Comparison of ENCODE assay signal across 8 cellular contexts in the genomic region with DNA sequence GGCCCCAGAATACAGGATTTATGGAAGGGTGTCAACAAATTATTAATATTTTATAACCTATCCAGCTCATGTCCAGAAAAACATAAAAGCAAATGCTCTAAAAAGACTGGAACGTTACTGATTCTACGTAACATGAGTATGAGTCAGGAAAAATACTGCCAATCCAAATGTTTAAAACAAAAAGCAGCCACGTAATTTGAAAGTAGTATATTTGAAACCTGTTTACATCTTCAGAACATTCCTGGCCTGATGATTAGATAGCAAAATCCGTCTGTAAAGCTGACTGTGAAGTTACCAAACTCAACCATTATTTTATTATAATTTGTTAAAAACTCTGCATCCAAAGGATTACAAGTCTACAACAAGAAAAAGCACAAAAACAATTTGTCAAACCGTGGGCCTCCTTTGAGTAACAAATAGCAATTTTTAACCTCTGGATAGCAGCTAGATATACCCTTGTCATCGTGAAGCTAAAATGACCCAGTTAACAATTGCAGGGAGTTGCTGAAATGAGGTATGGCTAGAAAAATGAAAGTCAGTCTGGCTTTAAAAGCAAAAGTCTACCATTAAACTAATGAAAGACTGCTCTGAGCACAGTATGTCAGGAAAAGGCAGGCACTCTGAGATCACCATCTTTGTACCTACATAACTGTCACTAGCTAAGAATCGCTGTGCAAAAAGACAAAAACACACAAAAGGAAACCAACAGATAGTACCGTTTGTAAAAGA. TPM values are rescaled to one million over a fixed set of nuclear protein-coding genes. Genes with fewer than 3 reads are reported as not detected.
A peak's percentile ranks its signal among the peaks of the same experiment; 100 is the strongest.
DNase-seq lines count a peak whose midpoint lies in the region; ATAC-seq, FAIRE-seq and TF ChIP-seq lines count a peak whose summit lies in the region.

No MANE protein-coding gene starts in this region.

- H3K27me3 Mint-ChIP-seq in activated T-cell treated with anti-CD3 and anti-CD28 coated beads, Interleukin-2, amount 50 U/mL, for 4 hours (ENCODE audit: low read depth), result no peaks in the 10 kb centered on the region
- H3K27me3 Mint-ChIP-seq in activated naive CD8-positive, alpha-beta T cell treated with anti-CD3 and anti-CD28 coated beads, Interleukin-2, amount 50 U/mL, for 24 hours, result peaks cover 2% of the 10 kb centered on the region

- intact Hi-C loops in tibial artery (cut with DNase I; ENCODE audit: low total_unique reads), result loop anchor here (10.0 kb wide), 1 partner anchor 1514 kb away; no protein-coding TSS in a partner anchor

- H3K27ac ChIP-seq in keratinocyte (ENCODE audit: control insufficient read depth, insufficient read depth, low read length) (peak overlapping the region; percentile 97), tibial artery (peak overlapping the region; percentile 95 to 97)

- TF ChIP-seq CTCF in keratinocyte (optimal IDR thresholded peaks at IDR 0.05 in 1 of 3, IDR thresholded peaks at IDR 0.05 in 1 of 3, conservative IDR thresholded peaks at IDR 0.05 in 1 of 3; ENCODE audit: extremely low read depth in 1 of 3, insufficient read depth in 2 of 3, low read length in 3 of 3), result no peak
- TF ChIP-seq CTCF in tibial artery (IDR thresholded peaks at IDR 0.05), result no peak

- H3K79me2 ChIP-seq in keratinocyte (ENCODE audit: control insufficient read depth, insufficient read depth, low read length), result peaks cover 94% of the 10 kb centered on the region

- FAIRE-seq in keratinocyte (lab: Jason Lieb, UNC), result peak; percentile 36

- H3K36me3 ChIP-seq in keratinocyte (ENCODE audit: control insufficient read depth in 2 of 2, extremely low read depth in 1 of 2, insufficient read depth in 2 of 2, low read length in 2 of 2) (peaks cover 0 to 13% of the 10 kb centered on the region in 2 experiments), tibial artery (peaks cover 0 to 8% (median 3%) of the 10 kb centered on the region in 3 donors)

- H3K4me2 ChIP-seq in keratinocyte (ENCODE audit: control insufficient read depth, extremely low read depth, insufficient read depth, low read depth, low read length), result peak overlapping the region; percentile 95

- no peak overlapping the region for H2AFZ ChIP-seq in keratinocyte (ENCODE audit: control insufficient read depth, low read length)

- ATAC-seq in activated T-cell treated with anti-CD3 and anti-CD28 coated beads, Interleukin-2, amount 50 U/mL, for 4 hours, result no peak
- no peak for ATAC-seq in activated naive CD8-positive, alpha-beta T cell treated with anti-CD3 and anti-CD28 coated beads, Interleukin-2, amount 50 U/mL, for 24 hours
- no peak for ATAC-seq in HG03175 (IDR thresholded peaks at IDR 0.05; ENCODE audit: unreplicated experiment)

- H3K4me1 ChIP-seq in keratinocyte (ENCODE audit: control insufficient read depth, extremely low read depth, insufficient read depth, low read length) (peaks cover 32% of the 10 kb centered on the region), tibial artery (peaks cover 0 to 65% (median 33%) of the 10 kb centered on the region in 4 donors)

- dilution Hi-C loops in keratinocyte (cut with MboI; ENCODE audit: extremely low pct_ligation_motif_present, low sequenced_read_pairs), result no loop called here

- peak overlapping the region; percentile 81 to 100 (median 98) for H3K4me3 ChIP-seq in keratinocyte (ENCODE audit: control insufficient read depth in 2 of 3, extremely low read depth in 1 of 3, insufficient read depth in 2 of 3, low read depth in 1 of 3, low read length in 3 of 3)
- peak overlapping the region; percentile 95 to 97 for H3K4me3 ChIP-seq in tibial artery

- peaks cover 4% of the 10 kb centered on the region for H4K20me1 ChIP-seq in keratinocyte (ENCODE audit: control insufficient read depth, extremely low read depth, insufficient read depth, low read length)

- H3K4me3 Mint-ChIP-seq in activated T-cell treated with anti-CD3 and anti-CD28 coated beads, Interleukin-2, amount 50 U/mL, for 4 hours, result peak overlapping the region; percentile 97
- peak overlapping the region; percentile 94 for H3K4me3 Mint-ChIP-seq in activated naive CD8-positive, alpha-beta T cell treated with anti-CD3 and anti-CD28 coated beads, Interleukin-2, amount 50 U/mL, for 24 hours

- H3K36me3 Mint-ChIP-seq in activated T-cell treated with anti-CD3 and anti-CD28 coated beads, Interleukin-2, amount 50 U/mL, for 4 hours (ENCODE audit: insufficient read depth), result peaks cover 19% of the 10 kb centered on the region
- H3K36me3 Mint-ChIP-seq in activated naive CD8-positive, alpha-beta T cell treated with anti-CD3 and anti-CD28 coated beads, Interleukin-2, amount 50 U/mL, for 24 hours (ENCODE audit: low read depth), result peaks cover 49% of the 10 kb centered on the region

- H3K27ac Mint-ChIP-seq in activated naive CD8-positive, alpha-beta T cell treated with anti-CD3 and anti-CD28 coated beads, Interleukin-2, amount 50 U/mL, for 24 hours, result peak overlapping the region; percentile 97

- DNase-seq in activated T-cell treated with anti-CD3 and anti-CD28 coated beads, Interleukin-2, amount 50 U/mL, for 4 hours, result no peak
- DNase-seq in activated T-cell treated with anti-CD3 and anti-CD28 coated beads, Interleukin-2, amount 50 U/mL, for 48 hours, result no peak
- no peak for DNase-seq in activated naive CD8-positive, alpha-beta T cell treated with anti-CD3 and anti-CD28 coated beads, Interleukin-2, amount 50 U/mL, for 24 hours
- DNase-seq in keratinocyte (ENCODE audit: low read depth, low spot score) (no peak), tibial artery (no peak), DMS 273 treated with DMSO at 0.1 percent for 48 hours (lab: John Stamatoyannopoulos, UW) (no peak)
- no peak for DNase-seq in stimulated activated CD4-positive, alpha-beta T cell treated with anti-CD3 and anti-CD28 coated beads, Interleukin-4, amount 100 ng/mL, for 4 hours

- no peaks in the 10 kb centered on the region for H3K9me3 ChIP-seq in keratinocyte (ENCODE audit: control insufficient read depth, low read depth, low read length)
- no peaks in the 10 kb centered on the region for H3K9me3 ChIP-seq in tibial artery

- peaks cover 83% of the 10 kb centered on the region for H3K4me1 Mint-ChIP-seq in activated T-cell treated with anti-CD3 and anti-CD28 coated beads, Interleukin-2, amount 50 U/mL, for 4 hours (ENCODE audit: low read depth)
- H3K4me1 Mint-ChIP-seq in activated naive CD8-positive, alpha-beta T cell treated with anti-CD3 and anti-CD28 coated beads, Interleukin-2, amount 50 U/mL, for 24 hours, result peaks cover 85% of the 10 kb centered on the region

- peak overlapping the region; percentile 97 for H3K9ac ChIP-seq in keratinocyte (ENCODE audit: control insufficient read depth, extremely low read depth, insufficient read depth, low read length)

- H3K9me1 ChIP-seq in keratinocyte (ENCODE audit: control insufficient read depth, extremely low read depth, insufficient read depth, low read length), result no peaks in the 10 kb centered on the region

- H3K27me3 ChIP-seq in keratinocyte (ENCODE audit: control insufficient read depth, extremely low read depth, insufficient read depth, low read length), result no peaks in the 10 kb centered on the region
- H3K27me3 ChIP-seq in tibial artery, result no peaks in the 10 kb centered on the region

- no peaks in the 10 kb centered on the region for H3K9me3 Mint-ChIP-seq in activated T-cell treated with anti-CD3 and anti-CD28 coated beads, Interleukin-2, amount 50 U/mL, for 4 hours
- H3K9me3 Mint-ChIP-seq in activated naive CD8-positive, alpha-beta T cell treated with anti-CD3 and anti-CD28 coated beads, Interleukin-2, amount 50 U/mL, for 24 hours, result no peaks in the 10 kb centered on the region

RNA-seq across cellular contexts. Expression of a gene that starts 1.2 kb away (rescaled TPM):
- total RNA-seq in activated T-cell treated with anti-CD3 and anti-CD28 coated beads, Interleukin-2, amount 50 U/mL, for 4 hours, result 100 to 1,000 TPM; 102 to 123 (median 108) TPM
- polyA plus RNA-seq in keratinocyte, result 39.0 to 50.9 TPM (median 46.8 TPM) in 3 replicates
- polyA plus RNA-seq in keratinocyte (2011; ENCODE audit: low read depth), result 258 TPM
- polyA plus RNA-seq in keratinocyte (2011; cell fraction: cytosol; rRNA removed), result 42.5 and 52.0 TPM in 2 replicates
- 293 and 341 TPM in 2 replicates for polyA plus RNA-seq in keratinocyte (2011; cell fraction: nucleus; rRNA removed)
- 65.9 and 239 TPM in 2 replicates for polyA plus RNA-seq in keratinocyte (2012; ENCODE audit: low replicate concordance)
- polyA minus RNA-seq in keratinocyte, result 105 to 290 TPM (median 154 TPM) in 3 replicates
- polyA minus RNA-seq in keratinocyte (2011; cell fraction: cytosol; rRNA and poly(A)+ RNA removed), result 65.8 TPM
- 323 and 474 TPM in 2 replicates for polyA minus RNA-seq in keratinocyte (2011; cell fraction: nucleus; rRNA and poly(A)+ RNA removed)

RNA-seq across cellular contexts. Expression of a gene that starts 42.5 kb away (rescaled TPM):
- total RNA-seq in activated T-cell treated with anti-CD3 and anti-CD28 coated beads, Interleukin-2, amount 50 U/mL, for 4 hours, result 10 to 100 TPM; 74.8 to 79.6 (median 77.0) TPM
- 17.1 to 48.5 TPM (median 28.6 TPM) in 3 replicates for polyA plus RNA-seq in keratinocyte
- 17.2 TPM for polyA plus RNA-seq in keratinocyte (2011; ENCODE audit: low read depth)
- polyA plus RNA-seq in keratinocyte (2011; cell fraction: cytosol; rRNA removed), result 10.7 and 15.0 TPM in 2 replicates
- 115 and 137 TPM in 2 replicates for polyA plus RNA-seq in keratinocyte (2011; cell fraction: nucleus; rRNA removed)
- polyA plus RNA-seq in keratinocyte (2012; ENCODE audit: low replicate concordance), result 22.9 and 37.8 TPM in 2 replicates
- 45.9 to 146 TPM (median 71.2 TPM) in 3 replicates for polyA minus RNA-seq in keratinocyte
- polyA minus RNA-seq in keratinocyte (2011; cell fraction: cytosol; rRNA and poly(A)+ RNA removed), result 25.1 TPM
- polyA minus RNA-seq in keratinocyte (2011; cell fraction: nucleus; rRNA and poly(A)+ RNA removed), result 102 and 118 TPM in 2 replicates

RNA-seq across cellular contexts. Expression of a gene that starts 42.7 kb away (rescaled TPM):
- total RNA-seq in activated T-cell treated with anti-CD3 and anti-CD28 coated beads, Interleukin-2, amount 50 U/mL, for 4 hours, result 100 to 1,000 TPM; 199 to 231 (median 207) TPM
- 35.6 to 68.1 TPM (median 50.2 TPM) in 3 replicates for polyA plus RNA-seq in keratinocyte
- 14.1 TPM for polyA plus RNA-seq in keratinocyte (2011; ENCODE audit: low read depth)
- polyA plus RNA-seq in keratinocyte (2011; cell fraction: cytosol; rRNA removed), result 37.4 and 42.2 TPM in 2 replicates
- polyA plus RNA-seq in keratinocyte (2011; cell fraction: nucleus; rRNA removed), result 30.3 and 31.9 TPM in 2 replicates
- polyA plus RNA-seq in keratinocyte (2012; ENCODE audit: low replicate concordance), result 23.3 and 47.2 TPM in 2 replicates
- polyA minus RNA-seq in keratinocyte, result 16.2 to 48.6 TPM (median 27.8 TPM) in 3 replicates
- 20.5 TPM for polyA minus RNA-seq in keratinocyte (2011; cell fraction: cytosol; rRNA and poly(A)+ RNA removed)
- 6.3 and 11.1 TPM in 2 replicates for polyA minus RNA-seq in keratinocyte (2011; cell fraction: nucleus; rRNA and poly(A)+ RNA removed)
